5 cellular contexts compared by ENCODE assay signal in genomic region chr2:31122133-31122532, GRCh38. TPM values are rescaled to one million over a fixed set of nuclear protein-coding genes. Genes with fewer than 3 reads are reported as not detected.
"Had no signal": no experiment of that assay in that cellular context is flagged by ENCODE, and none has a peak within 500 bp of the region (broad histone marks: within the 10 kb centered on the region; RNA-seq: fewer than 3 reads in every experiment).

No MANE protein-coding gene starts in this region.

- H3K4me2 ChIP-seq: GM23338 had no signal

- DNase-seq: H9, HCEC 1CT, IMR-90 had no signal

- H2AFZ ChIP-seq: GM23338 had no signal

- H3K4me3 ChIP-seq: GM23338, K562 had no signal

RNA-seq across cellular contexts. Expression of gene GALNT14, which starts 16.1 kb away (rescaled TPM):
- total RNA-seq: K562 had no signal
